ENCODE assay signal across 38 cellular contexts in the genomic region with DNA sequence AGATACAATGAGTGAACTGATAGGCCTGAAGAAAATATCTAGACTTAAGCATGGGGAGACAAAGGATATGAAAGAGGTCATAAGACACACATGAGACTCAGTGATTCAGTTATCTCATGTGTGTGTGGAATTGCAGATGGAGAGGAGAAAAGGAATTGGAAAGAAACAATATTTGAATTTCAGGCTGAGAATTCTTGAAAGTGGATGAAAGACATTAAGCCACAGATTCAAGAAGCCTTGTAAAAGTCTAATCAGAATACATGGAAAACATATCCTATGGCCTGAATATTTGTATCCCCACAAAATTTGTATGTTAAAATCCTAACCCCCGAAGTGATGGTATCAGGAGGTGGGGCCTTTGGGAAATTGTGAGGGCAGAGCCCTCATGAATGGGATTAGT. TPM values are rescaled to one million over a fixed set of nuclear protein-coding genes. Genes with fewer than 3 reads are reported as not detected.
"Had no signal": no experiment of that assay in that cellular context is flagged by ENCODE, and none has a peak within 500 bp of the region (broad histone marks: within the 10 kb centered on the region; RNA-seq: fewer than 3 reads in every experiment).

No MANE protein-coding gene starts in this region.

- DNase-seq: activated B cell treated with CpG ODN at 0.5 μM for 24 hours; activated CD4-positive, alpha-beta memory T cell treated with anti-CD3 and anti-CD28 coated beads for 36 hours; activated CD4-positive, alpha-beta T cell treated with anti-CD3 and anti-CD28 coated beads for 4 hours; activated CD4-positive, alpha-beta T cell treated with anti-CD3 and anti-CD28 coated beads, Interleukin-2, amount 10 ng/mL, durations not matched to agents 24 days and 14 days; activated CD4-positive, alpha-beta T cell treated with anti-CD3 and anti-CD28 coated beads, Interleukin-2, amount 50 U/mL, for 1 hour; activated CD4-positive, alpha-beta T cell treated with anti-CD3 and anti-CD28 coated beads, Interleukin-2, amount 50 U/mL, for 4 hours; activated CD4-positive, CD25-positive, alpha-beta regulatory T cell treated with anti-CD3 and anti-CD28 coated beads, Interleukin-2, amount 50 U/mL, for 72 hours; activated CD8-positive, alpha-beta memory T cell treated with anti-CD3 and anti-CD28 coated beads, Interleukin-2, amount 50 U/mL, for 4 hours; activated CD8-positive, alpha-beta T cell treated with anti-CD3 and anti-CD28 coated beads for 36 hours; activated effector memory CD4-positive, alpha-beta T cell treated with anti-CD3 and anti-CD28 coated beads, Interleukin-2, amount 50 U/mL, for 16 hours; activated gamma-delta T cell treated with Interleukin-2 at 50 U/mL for 16 hours; activated naive CD4-positive, alpha-beta T cell; activated naive CD4-positive, alpha-beta T cell treated with anti-CD3 and anti-CD28 coated beads for 36 hours; activated naive CD4-positive, alpha-beta T cell treated with anti-CD3 and anti-CD28 coated beads, Interleukin-2, amount 50 U/mL, for 16 hours; activated naive CD8-positive, alpha-beta T cell treated with anti-CD3 and anti-CD28 coated beads, Interleukin-2, amount 10 ng/mL, durations not matched to agents 7 days and 5 days; activated naive CD8-positive, alpha-beta T cell treated with anti-CD3 and anti-CD28 coated beads, Interleukin-2, amount 50 U/mL, for 24 hours; activated T-cell treated with anti-CD3 and anti-CD28 coated beads for 4 hours; activated T-cell treated with anti-CD3 and anti-CD28 coated beads, Interleukin-2, amount 50 U/mL, for 1 hour; activated T-cell treated with anti-CD3 and anti-CD28 coated beads, Interleukin-2, amount 50 U/mL, for 4 hours; activated T-cell treated with anti-CD3 and anti-CD28 coated beads, Interleukin-2, amount 50 U/mL, for 72 hours; amygdala; anterior cingulate cortex; caudate nucleus; cerebellar nuclear complex; T-helper 1 cell; T-helper 2 cell; T-helper 9 cell had no signal

- H3K27ac Mint-ChIP-seq: activated B cell treated with CpG ODN at 0.5 μM for 24 hours; activated CD4-positive, alpha-beta memory T cell treated with anti-CD3 and anti-CD28 coated beads for 36 hours; activated CD4-positive, alpha-beta T cell treated with anti-CD3 and anti-CD28 coated beads, Interleukin-2, amount 10 ng/mL, durations not matched to agents 24 days and 14 days; activated CD8-positive, alpha-beta T cell treated with anti-CD3 and anti-CD28 coated beads for 36 hours; activated naive CD4-positive, alpha-beta T cell treated with anti-CD3 and anti-CD28 coated beads for 36 hours; activated naive CD4-positive, alpha-beta T cell treated with anti-CD3 and anti-CD28 coated beads, Interleukin-2, amount 50 U/mL, for 72 hours; activated naive CD8-positive, alpha-beta T cell treated with anti-CD3 and anti-CD28 coated beads, Interleukin-2, amount 10 ng/mL, durations not matched to agents 7 days and 5 days; activated naive CD8-positive, alpha-beta T cell treated with anti-CD3 and anti-CD28 coated beads, Interleukin-2, amount 50 U/mL, for 24 hours; activated T-cell treated with anti-CD3 and anti-CD28 coated beads, Interleukin-2, amount 50 U/mL, for 72 hours; activated T-helper 1 cell treated with anti-CD3 and anti-CD28 coated beads, Interleukin-12 subunit alpha, Interleukin-12 subunit beta, Interleukin-2, Interleukin-4 antibody, amounts not matched to agents 30 ng/mL and 10 ng/mL and 1 ng/mL, durations not matched to agents 14 hours and 24 hours and 36 hours; activated T-helper 17 cell treated with anti-CD3 and anti-CD28 coated beads, Interleukin-2, amount 50 U/mL, for 72 hours; brain; T-helper 1 cell treated with Interleukin-12 subunit alpha and Interleukin-12 subunit beta and Interleukin-4 antibody, amounts not matched to agents 30 μg/mL and 1 μg/mL, for 36 hours; T-helper 2 cell treated with Interferon-gamma antibody and Interleukin-4, amounts not matched to agents 5 μg/mL and 100 μg/mL, for 36 hours had no signal

- H3K4me1 ChIP-seq: ascending aorta had no signal

- H3K4me3 ChIP-seq: ascending aorta, cardiac muscle cell had no signal

- H3K4me3 Mint-ChIP-seq: activated B cell treated with CpG ODN at 0.5 μM for 24 hours; activated CD4-positive, alpha-beta memory T cell treated with anti-CD3 and anti-CD28 coated beads for 36 hours; activated CD4-positive, alpha-beta T cell treated with anti-CD3 and anti-CD28 coated beads, Interleukin-2, amount 10 ng/mL, durations not matched to agents 24 days and 14 days; activated CD8-positive, alpha-beta T cell treated with anti-CD3 and anti-CD28 coated beads for 36 hours; activated naive CD4-positive, alpha-beta T cell treated with anti-CD3 and anti-CD28 coated beads for 36 hours; activated naive CD8-positive, alpha-beta T cell treated with anti-CD3 and anti-CD28 coated beads, Interleukin-2, amount 10 ng/mL, durations not matched to agents 7 days and 5 days; activated naive CD8-positive, alpha-beta T cell treated with anti-CD3 and anti-CD28 coated beads, Interleukin-2, amount 50 U/mL, for 24 hours; activated T-cell treated with anti-CD3 and anti-CD28 coated beads, Interleukin-2, amount 50 U/mL, for 4 hours; activated T-cell treated with anti-CD3 and anti-CD28 coated beads, Interleukin-2, amount 50 U/mL, for 72 hours; activated T-helper 1 cell treated with anti-CD3 and anti-CD28 coated beads, Interleukin-12 subunit alpha, Interleukin-12 subunit beta, Interleukin-2, Interleukin-4 antibody, amounts not matched to agents 30 ng/mL and 10 ng/mL and 1 ng/mL, durations not matched to agents 14 hours and 24 hours and 36 hours; activated T-helper 17 cell treated with anti-CD3 and anti-CD28 coated beads, Interleukin-2, amount 50 U/mL, for 72 hours; brain; central memory CD8-positive, alpha-beta T cell; T-helper 1 cell treated with Interleukin-12 subunit alpha and Interleukin-12 subunit beta and Interleukin-4 antibody, amounts not matched to agents 30 μg/mL and 1 μg/mL, for 36 hours; T-helper 2 cell treated with Interferon-gamma antibody and Interleukin-4, amounts not matched to agents 5 μg/mL and 100 μg/mL, for 36 hours had no signal

- H3K27me3 ChIP-seq: ascending aorta, cardiac muscle cell had no signal

- H3K4me1 Mint-ChIP-seq: activated CD4-positive, alpha-beta T cell treated with anti-CD3 and anti-CD28 coated beads, Interleukin-2, amount 10 ng/mL, durations not matched to agents 24 days and 14 days; activated naive CD8-positive, alpha-beta T cell treated with anti-CD3 and anti-CD28 coated beads, Interleukin-2, amount 50 U/mL, for 24 hours; activated T-helper 17 cell treated with anti-CD3 and anti-CD28 coated beads, Interleukin-2, amount 50 U/mL, for 72 hours; brain; central memory CD8-positive, alpha-beta T cell had no signal

- H3K9me3 Mint-ChIP-seq: activated CD8-positive, alpha-beta T cell treated with anti-CD3 and anti-CD28 coated beads for 36 hours; activated T-helper 17 cell treated with anti-CD3 and anti-CD28 coated beads, Interleukin-2, amount 50 U/mL, for 72 hours; central memory CD8-positive, alpha-beta T cell; T-helper 2 cell treated with Interferon-gamma antibody and Interleukin-4, amounts not matched to agents 5 μg/mL and 100 μg/mL, for 36 hours had no signal

- H3K27ac ChIP-seq: ascending aorta, cardiac muscle cell, VCaP had no signal

- H3K36me3 Mint-ChIP-seq: activated CD4-positive, alpha-beta memory T cell treated with anti-CD3 and anti-CD28 coated beads for 36 hours had no signal

- H3K27me3 Mint-ChIP-seq: activated B cell treated with CpG ODN at 0.5 μM for 24 hours; activated naive CD8-positive, alpha-beta T cell treated with anti-CD3 and anti-CD28 coated beads, Interleukin-2, amount 50 U/mL, for 24 hours had no signal

- ATAC-seq: activated CD8-positive, alpha-beta T cell treated with anti-CD3 and anti-CD28 coated beads for 36 hours; activated naive CD4-positive, alpha-beta T cell treated with anti-CD3 and anti-CD28 coated beads, Interleukin-2, amount 50 U/mL, for 72 hours; activated naive CD8-positive, alpha-beta T cell treated with anti-CD3 and anti-CD28 coated beads, Interleukin-2, amount 50 U/mL, for 24 hours; activated T-cell treated with anti-CD3 and anti-CD28 coated beads, Interleukin-2, amount 50 U/mL, for 4 hours; activated T-cell treated with anti-CD3 and anti-CD28 coated beads, Interleukin-2, amount 50 U/mL, for 72 hours; activated T-helper 17 cell treated with anti-CD3 and anti-CD28 coated beads, Interleukin-2, amount 50 U/mL, for 72 hours had no signal

RNA-seq across cellular contexts. Expression of a gene that starts 28.3 kb away (rescaled TPM):
- total RNA-seq: activated CD8-positive, alpha-beta memory T cell treated with anti-CD3 and anti-CD28 coated beads for 36 hours; activated T-cell treated with anti-CD3 and anti-CD28 coated beads, Interleukin-2, amount 50 U/mL, for 4 hours had no signal
